In genomic region chr6:42078391-42078790, GRCh38 we compare ENCODE assay signal across 21 cellular contexts. TPM values are rescaled to one million over a fixed set of nuclear protein-coding genes. Genes with fewer than 3 reads are reported as not detected.
DNase-seq lines count a peak whose midpoint lies in the region; ATAC-seq, FAIRE-seq and TF ChIP-seq lines count a peak whose summit lies in the region.
"Had no signal": no experiment of that assay in that cellular context is flagged by ENCODE, and none has a peak within 500 bp of the region (broad histone marks: within the 10 kb centered on the region; RNA-seq: fewer than 3 reads in every experiment).

No MANE protein-coding gene starts in this region.

- no peaks in the 10 kb centered on the region for H4K20me1 ChIP-seq in HepG2 (ENCODE audit: insufficient read depth, low read length)
- no peaks in the 10 kb centered on the region for H4K20me1 ChIP-seq in GM12878 (ENCODE audit: control insufficient read depth, insufficient read depth)

- H3K36me3 ChIP-seq in HepG2 (replicated peaks in 1 of 2; ENCODE audit: control insufficient read depth in 1 of 2, insufficient read depth in 2 of 2, low read length in 2 of 2) (peaks cover 8 to 36% of the 10 kb centered on the region in 2 experiments; a peak in 4 of 5 replicates), right lobe of liver (peaks cover 0 to 32% (median 6%) of the 10 kb centered on the region in 4 donors), GM12878 (ENCODE audit: control insufficient read depth in 2 of 2, insufficient read depth in 2 of 2, low read length in 1 of 2) (peaks cover 5 to 18% of the 10 kb centered on the region in 2 experiments)

- TF ChIP-seq POLR2A in HepG2 (IDR thresholded peaks at IDR 0.05; ENCODE audit: insufficient read depth in 1 of 2, low read depth in 2 of 2, low read length in 2 of 2) (no peak), right lobe of liver (IDR thresholded peaks at IDR 0.05) (no peak), GM12878 (IDR thresholded peaks at IDR 0.05; ENCODE audit: low read depth, low read length) (no peak)

- SMC1A ChIA-PET in GM12878 (lab: Charles Lee; ENCODE audit: uncharacterized antibody, unreplicated experiment), result interaction anchor here (1.0 to 1.1 kb wide), 2 partner anchors 86 to 136 kb away, joined by 3 read pairs; no protein-coding TSS in a partner anchor

- H3K9ac ChIP-seq in HepG2 (ENCODE audit: insufficient read depth, low read depth, low read length) (no peak overlapping the region), GM12878 (ENCODE audit: control insufficient read depth, insufficient read depth, low read length) (no peak overlapping the region)

- intact Hi-C loops in HepG2 (cut with micrococcal nuclease; ENCODE audit: unreplicated experiment) (no loop called here), right lobe of liver (cut with DNase I) (loop anchor here (5.0 kb wide), 2 partner anchors 84 to 89 kb away; no protein-coding TSS in a partner anchor), GM12878 (cut with micrococcal nuclease; ENCODE audit: unreplicated experiment) (no loop called here)

- TF ChIP-seq CTCF in HepG2 (CRISPR knock-in tag; IDR thresholded peaks at IDR 0.05) (no peak), right lobe of liver (IDR thresholded peaks at IDR 0.05) (no peak), GM12878 (IDR thresholded peaks at IDR 0.05 in 2 of 3, conservative IDR thresholded peaks at IDR 0.05 in 1 of 3; ENCODE audit: control insufficient read depth in 2 of 3, extremely low read depth in 1 of 3, insufficient read depth in 1 of 3, low read depth in 3 of 3, low read length in 3 of 3) (no peak), nephron progenitor cell (IDR thresholded peaks at IDR 0.05) (no peak)

- RAD21 ChIA-PET in GM12878 (lab: Charles Lee; ENCODE audit: unreplicated experiment), result no interaction called here

- in situ Hi-C loops in HepG2 (cut with HindIII; ENCODE audit: extremely low pct_ligation_motif_present, low pct_unique_long_range_greater_than_20kb), result loop anchor here (5.0 kb wide), 1 partner anchor 89 kb away; no protein-coding TSS in a partner anchor
- in situ Hi-C loops in GM12878 (cut with MboI), result loop anchor here (5.0 kb wide), 1 partner anchor 89 kb away; no protein-coding TSS in a partner anchor

- H3K27ac Mint-ChIP-seq in nephron progenitor cell, result peak overlapping the region; percentile 74

- H3K9me3 Mint-ChIP-seq in nephron progenitor cell, result no peaks in the 10 kb centered on the region

- CTCF ChIA-PET in HepG2 (lab: Yijun Ruan, JAX; ENCODE audit: low intra/inter-chr PET ratio, low total read pairs) (interaction anchor here (0.9 kb wide), 1 partner anchor 88 kb away, joined by 4 read pairs; no protein-coding TSS in a partner anchor), GM12878 (lab: Yijun Ruan, JAX) (interaction anchor here (0.8 to 1.6 kb wide), 3 partner anchors 25 to 152 kb away, joined by 3 to 4 read pairs (median 3); no protein-coding TSS in a partner anchor)

- peaks cover 62% of the 10 kb centered on the region for H3K36me3 Mint-ChIP-seq in nephron progenitor cell (ENCODE audit: low read depth)

- no peaks in the 10 kb centered on the region for H3K79me2 ChIP-seq in HepG2 (ENCODE audit: insufficient read depth, low read length)
- H3K79me2 ChIP-seq in GM12878 (ENCODE audit: control insufficient read depth, insufficient read depth, low read length), result no peaks in the 10 kb centered on the region

- peaks cover 11% of the 10 kb centered on the region for H3K4me1 Mint-ChIP-seq in nephron progenitor cell

- WGBS in HepG2 (ENCODE audit: low lambda C conversion rate), result 98% methylated on average over 11 of the region's 11 CpGs
- 91% methylated on average over 10 of the region's 11 CpGs for WGBS in right lobe of liver (ENCODE audit: insufficient coverage, low coverage, low lambda C conversion rate, missing lambda C conversion rate)
- over 99% methylated on average over 11 of the region's 11 CpGs for WGBS in GM12878 (ENCODE audit: insufficient coverage, insufficient replicate concordance, low lambda C conversion rate, missing lambda C conversion rate)

- H3K9me3 ChIP-seq in HepG2 (ENCODE audit: low read length) (no peaks in the 10 kb centered on the region), right lobe of liver (no peaks in the 10 kb centered on the region), GM12878 (replicated peaks; ENCODE audit: control insufficient read depth, insufficient read depth, low read length) (no peaks in the 10 kb centered on the region)
- H3K9me3 ChIP-seq: A549, BE2C had no signal

- no peaks in the 10 kb centered on the region for H3K27me3 ChIP-seq in HepG2 (ENCODE audit: control insufficient read depth in 1 of 2, insufficient read depth in 2 of 2, low read length in 2 of 2)
- no peaks in the 10 kb centered on the region for H3K27me3 ChIP-seq in right lobe of liver
- H3K27me3 ChIP-seq in GM12878 (replicated peaks in 1 of 2; ENCODE audit: control insufficient read depth in 2 of 2, insufficient read depth in 2 of 2, low read length in 1 of 2), result no peaks in the 10 kb centered on the region
- H3K27me3 ChIP-seq: BE2C had no signal

- H3K27me3 Mint-ChIP-seq in nephron progenitor cell (ENCODE audit: low read depth, poor library complexity), result no peaks in the 10 kb centered on the region

- no peak for TF ChIP-seq EP300 in HepG2 (IDR thresholded peaks at IDR 0.05; ENCODE audit: low read depth in 2 of 2, low read length in 2 of 2)
- TF ChIP-seq EP300 in HepG2 (CRISPR knock-in tag; IDR thresholded peaks at IDR 0.05; ENCODE audit: borderline replicate concordance), result no peak
- TF ChIP-seq EP300 in GM12878 (IDR thresholded peaks at IDR 0.05; ENCODE audit: borderline replicate concordance in 1 of 2, control insufficient read depth in 1 of 2, low read depth in 2 of 2, low read length in 2 of 2), result no peak

- H3K4me3 ChIP-seq in HepG2 (replicated peaks in 1 of 3; ENCODE audit: insufficient read depth in 1 of 3, low read depth in 2 of 3, low read length in 3 of 3), result no peak overlapping the region
- no peak overlapping the region for H3K4me3 ChIP-seq in right lobe of liver
- no peak overlapping the region for H3K4me3 ChIP-seq in GM12878
- H3K4me3 ChIP-seq: A549, SK-N-MC had no signal

- H2AFZ ChIP-seq in HepG2 (ENCODE audit: low read length) (no peak overlapping the region), GM12878 (ENCODE audit: control insufficient read depth, low read depth, low read length) (no peak overlapping the region)

- POLR2A ChIA-PET in HepG2 (lab: Yijun Ruan, JAX), result interaction anchor here (1.0 kb wide), 1 partner anchor 64 kb away, joined by 3 read pairs; the partner anchor contains the start of gene C6orf132
- POLR2A ChIA-PET in GM12878 (lab: Charles Lee), result no interaction called here

- H3K27ac ChIP-seq in HepG2 (ENCODE audit: extremely low read length, insufficient read depth, low read length) (no peak overlapping the region), right lobe of liver (no peak overlapping the region), GM12878 (ENCODE audit: control insufficient read depth, insufficient read depth) (no peak overlapping the region)
- H3K27ac ChIP-seq: A549, SK-N-MC had no signal

- TF ChIP-seq RAD21 in HepG2 (CRISPR knock-in tag; IDR thresholded peaks at IDR 0.05) (no peak), GM12878 (IDR thresholded peaks at IDR 0.05; ENCODE audit: insufficient read depth, low read depth, low read length) (no peak)

- H3K4me2 ChIP-seq in HepG2 (ENCODE audit: low read depth, low read length) (no peak overlapping the region), GM12878 (ENCODE audit: control insufficient read depth, insufficient read depth) (no peak overlapping the region)
- H3K4me2 ChIP-seq: A549 had no signal

- TSS peak; percentile 30 for BruUV-seq in HepG2 (replicated peaks; lab: Mats Ljungman, UMichigan)
- TSS peak; percentile 47 for BruUV-seq in GM12878 (replicated peaks; lab: Mats Ljungman, UMichigan)

- H3K4me1 ChIP-seq in HepG2 (ENCODE audit: insufficient read depth, low read length) (no peaks in the 10 kb centered on the region), right lobe of liver (no peaks in the 10 kb centered on the region), GM12878 (ENCODE audit: control insufficient read depth, insufficient read depth, low read length) (no peaks in the 10 kb centered on the region)
- H3K4me1 ChIP-seq: A549, BE2C had no signal

- DNase-seq in HepG2 (ENCODE audit: low spot score) (no peak), right lobe of liver (no peak), GM12878 (ENCODE audit: low read depth, low spot score) (no peak), nephron progenitor cell (no peak), NCI-H510A treated with DMSO at 0.1 percent for 48 hours (lab: John Stamatoyannopoulos, UW) (no peak), SW 1271 (lab: John Stamatoyannopoulos, UW) (no peak)
- DNase-seq: BE2C, DMS79, KBM-7, NCI-H1092 treated with DMSO at 0.1 percent for 48 hours, NCI-H146, NCI-H2029 treated with DMSO at 0.1 percent for 48 hours, NCI-H2171, NCI-H526, OCI-M1, RPMI8226, SHP77 treated with DMSO at 0.1 percent for 48 hours had no signal

- ATAC-seq in HepG2 (no peak), right lobe of liver (no peak), GM12878 (no peak), HG02884 (IDR thresholded peaks at IDR 0.05; ENCODE audit: unreplicated experiment) (no peak)
- ATAC-seq: A549 had no signal

- no peak overlapping the region for H3K4me3 Mint-ChIP-seq in nephron progenitor cell

- FAIRE-seq in HepG2 (lab: Jason Lieb, UNC) (no peak), GM12878 (lab: Jason Lieb, UNC) (no peak)
- FAIRE-seq: A549, H54 had no signal

RNA-seq across cellular contexts. Expression of gene TAF8, which starts 28.1 kb away (rescaled TPM):
- total RNA-seq in HepG2 (2016; rRNA removed; fragmentation: Illumina TruSeq; extraction: Trizol) (20.2 and 25.2 TPM in 2 replicates), right lobe of liver (10 to 100 TPM in 4 of 6 experiments, 1 to 10 TPM in 2; 6.7 to 14.7 (median 11.9) TPM), GM12878 (2014; rRNA removed) (14.6 and 22.8 TPM in 2 replicates), GM12878 (2014; rRNA removed; fragmentation: Illumina TruSeq; extraction: Trizol) (17.1 and 18.6 TPM in 2 replicates), GM12878 (2021) (24.2 and 26.2 TPM in 2 replicates)
- total RNA-seq in HepG2 (2016; cell fraction: cytosol; rRNA removed; fragmentation: Illumina TruSeq; extraction: Trizol; ENCODE audit: low read depth), result 5.3 and 5.6 TPM in 2 replicates
- total RNA-seq in HepG2 (2016; cell fraction: insoluble cytoplasmic fraction; rRNA removed; fragmentation: Illumina TruSeq; extraction: Trizol), result 18.4 and 26.1 TPM in 2 replicates
- 7.7 and 11.1 TPM in 2 replicates for total RNA-seq in HepG2 (2016; cell fraction: membrane; rRNA removed; fragmentation: Illumina TruSeq; extraction: Trizol)
- 25.6 and 26.1 TPM in 2 replicates for total RNA-seq in HepG2 (2016; cell fraction: nucleus; rRNA removed; fragmentation: Illumina TruSeq; extraction: Trizol)
- polyA plus RNA-seq in HepG2 (2011; rRNA removed) (23.8 and 25.8 TPM in 2 replicates), GM12878 (2011; rRNA removed) (23.2 and 30.9 TPM in 2 replicates), GM12878 (2014; fragmentation: Illumina TruSeq; extraction: Trizol) (11.7 and 21.2 TPM in 2 replicates), GM12878 (2014; fragmentation: Nextera tagmentation; extraction: Ambion mirVana) (10 to 100 TPM; 17.5 to 25.5 TPM), GM12878 (2014; rRNA removed) (24.8 and 26.5 TPM in 2 replicates), GM12878 (2016; fragmentation: Nextera tagmentation; extraction: Ambion mirVana) (10 to 100 TPM; 11.7 to 15.3 TPM)
- 14.5 and 19.7 TPM in 2 replicates for polyA plus RNA-seq in HepG2 (2011; cell fraction: cytosol; rRNA removed)
- 30.8 and 36.5 TPM in 2 replicates for polyA plus RNA-seq in HepG2 (2011; cell fraction: nucleus; rRNA removed)
- polyA plus RNA-seq in HepG2 (2012), result 8.9 and 11.5 TPM in 2 replicates
- polyA plus RNA-seq in HepG2 (2016; cell fraction: cytosol; fragmentation: Illumina TruSeq; extraction: Trizol; ENCODE audit: low read depth), result 2.2 and 2.4 TPM in 2 replicates
- 11.5 and 15.5 TPM in 2 replicates for polyA plus RNA-seq in HepG2 (2016; cell fraction: insoluble cytoplasmic fraction; fragmentation: Illumina TruSeq; extraction: Trizol; ENCODE audit: low read depth)
- polyA plus RNA-seq in HepG2 (2016; cell fraction: membrane; fragmentation: Illumina TruSeq; extraction: Trizol; ENCODE audit: low read depth), result 2.5 and 3.1 TPM in 2 replicates
- polyA plus RNA-seq in HepG2 (2016; cell fraction: nucleus; fragmentation: Illumina TruSeq; extraction: Trizol; ENCODE audit: insufficient read depth, low read depth), result 23.7 and 26.1 TPM in 2 replicates
- 73.6 and 87.5 TPM in 2 replicates for polyA minus RNA-seq in HepG2 (2011; rRNA and poly(A)+ RNA removed; ENCODE audit: low replicate concordance)
- 12.6 and 13.8 TPM in 2 replicates for polyA minus RNA-seq in HepG2 (2011; cell fraction: cytosol; rRNA and poly(A)+ RNA removed)
- polyA minus RNA-seq in HepG2 (2011; cell fraction: nucleus; rRNA and poly(A)+ RNA removed), result 74.5 and 84.5 TPM in 2 replicates
- total RNA-seq in GM12878 (2013; cell fraction: nucleolus; rRNA removed), result 64.3 and 67.3 TPM in 2 replicates
- polyA plus RNA-seq in GM12878 (2011; ENCODE audit: low read depth), result 7.1 TPM
- 32.8 and 45.3 TPM in 2 replicates for polyA plus RNA-seq in GM12878 (2011; cell fraction: cytosol; rRNA removed)
- polyA plus RNA-seq in GM12878 (2011; cell fraction: nucleus; rRNA removed), result 20.3 and 30.6 TPM in 2 replicates
- 10.2 and 12.2 TPM in 2 replicates for polyA plus RNA-seq in GM12878 (2012)
- 58.2 and 62.9 TPM in 2 replicates for polyA minus RNA-seq in GM12878 (2011; rRNA and poly(A)+ RNA removed)
- polyA minus RNA-seq in GM12878 (2011; cell fraction: cytosol; rRNA and poly(A)+ RNA removed), result 12.7 and 14.0 TPM in 2 replicates
- 15.8 and 40.9 TPM in 2 replicates for polyA minus RNA-seq in GM12878 (2011; cell fraction: nucleus; rRNA and poly(A)+ RNA removed)

Comparison
In these comparisons a context has a peak if more than half of its experiments do, and no peak if none do; other contexts are left out.
1. intact Hi-C loops: an anchor here in right lobe of liver (5.0 kb wide); none called in HepG2 and GM12878.